Comparison of ENCODE assay signal across 26 cellular contexts in genomic region chr14:94119071-94119470, GRCh38. TPM values are rescaled to one million over a fixed set of nuclear protein-coding genes. Genes with fewer than 3 reads are reported as not detected.
DNase-seq lines count a peak whose midpoint lies in the region; ATAC-seq, FAIRE-seq and TF ChIP-seq lines count a peak whose summit lies in the region.
"Had no signal": no experiment of that assay in that cellular context is flagged by ENCODE, and none has a peak within 500 bp of the region (broad histone marks: within the 10 kb centered on the region; RNA-seq: fewer than 3 reads in every experiment).

No MANE protein-coding gene starts in this region.

- no peak overlapping the region for H3K4me3 ChIP-seq in suprapubic skin
- H3K4me3 ChIP-seq: A549, BLaER1, GM12878, HAP-1 had no signal

- H3K27ac ChIP-seq in suprapubic skin = no peak overlapping the region
- H3K27ac ChIP-seq: A549, BLaER1, C4-2B had no signal

- H3K36me3 ChIP-seq in suprapubic skin = no peaks in the 10 kb centered on the region
- H3K36me3 ChIP-seq: BLaER1, HAP-1 had no signal

- TF ChIP-seq POLR2A in suprapubic skin (IDR thresholded peaks at IDR 0.05) = no peak

- ATAC-seq in Right ventricle myocardium superior (ENCODE audit: poor library complexity) (no peak), sciatic nerve (no peak), HG02981 (IDR thresholded peaks at IDR 0.05; ENCODE audit: unreplicated experiment) (no peak)
- ATAC-seq: A549; CD8-positive, alpha-beta T cell; GM12878 had no signal

- TF ChIP-seq EP300 in suprapubic skin (IDR thresholded peaks at IDR 0.05) = no peak

- H3K9me3 ChIP-seq in suprapubic skin = peaks cover 12% of the 10 kb centered on the region
- H3K9me3 ChIP-seq: Caco-2 had no signal

- H3K27me3 ChIP-seq in suprapubic skin = no peaks in the 10 kb centered on the region
- H3K27me3 ChIP-seq: BLaER1 had no signal

- FAIRE-seq in RCC 7860 (lab: Jason Lieb, UNC) = no peak
- FAIRE-seq: A549, GM12878, GM19239, H54 had no signal

- TF ChIP-seq CTCF in suprapubic skin (IDR thresholded peaks at IDR 0.05) = no peak

- intact Hi-C loops in cardiac septum (cut with DNase I) (no loop called here), Right ventricle myocardium superior (cut with DNase I) (no loop called here), sciatic nerve (cut with DNase I) (no loop called here)

- peak; percentile 62 for DNase-seq in cardiac septum (ENCODE audit: low spot score)
- no peak for DNase-seq in Right ventricle myocardium superior
- DNase-seq in mesenteric fat pad (ENCODE audit: low spot score) = peak; percentile 39
- peak; percentile 47 for DNase-seq in sciatic nerve (ENCODE audit: low spot score)
- peak; percentile 22 to 24 for DNase-seq in suprapubic skin (ENCODE audit: low spot score in 2 of 2)
- no peak for DNase-seq in RCC 7860 (ENCODE audit: low spot score)
- DNase-seq in DMS153 (lab: John Stamatoyannopoulos, UW) = no peak
- DNase-seq: 8988T; ACHN; Caco-2; CD4-positive, CD25-positive, alpha-beta regulatory T cell; CD8-positive, alpha-beta T cell; DMS79; EL; GDM1; GOT3; HFFc6 had no signal

- peaks cover 14% of the 10 kb centered on the region for H3K4me1 ChIP-seq in suprapubic skin
- H3K4me1 ChIP-seq: A549, Caco-2, HAP-1 had no signal

RNA-seq across cellular contexts. Expression of gene IFI27, which starts 8.5 kb away (rescaled TPM):
- 147 TPM for total RNA-seq in cardiac septum
- 132 TPM for total RNA-seq in Right ventricle myocardium superior
- total RNA-seq in mesenteric fat pad = 495 TPM
- total RNA-seq in sciatic nerve = 219 TPM
- total RNA-seq in suprapubic skin = 100 to 1,000 TPM in 2 of 4 donors, 10 to 100 TPM in 2; 26.9 to 197 (median 142) TPM

RNA-seq across cellular contexts. Expression of gene IFI27L2, which starts 10.3 kb away (rescaled TPM):
- total RNA-seq in cardiac septum (93.0 TPM), Right ventricle myocardium superior (50.1 TPM), mesenteric fat pad (42.6 TPM), sciatic nerve (85.4 TPM), suprapubic skin (10 to 100 TPM; 29.9 to 87.6 (median 61.1) TPM)

RNA-seq across cellular contexts. Expression of gene IFI27L1, which starts 38.0 kb away (rescaled TPM):
- total RNA-seq in cardiac septum (9.3 TPM), Right ventricle myocardium superior (11.6 TPM), mesenteric fat pad (19.6 TPM), sciatic nerve (20.5 TPM), suprapubic skin (10 to 100 TPM in 1 of 4 donors, 1 to 10 TPM in 3; 7.2 to 11.4 (median 9.3) TPM)

RNA-seq across cellular contexts. Expression of gene DDX24, which starts 38.1 kb away (rescaled TPM):
- total RNA-seq in cardiac septum (245 TPM), Right ventricle myocardium superior (181 TPM), mesenteric fat pad (198 TPM), sciatic nerve (181 TPM), suprapubic skin (100 to 1,000 TPM; 107 to 134 (median 108) TPM)

RNA-seq across cellular contexts. Expression of gene PPP4R4, which starts 55.1 kb away (rescaled TPM):
- total RNA-seq in cardiac septum = 0.30 TPM
- total RNA-seq in Right ventricle myocardium superior = not detected
- total RNA-seq in mesenteric fat pad = 0.13 TPM
- total RNA-seq in sciatic nerve = 1.0 TPM
- total RNA-seq in suprapubic skin = 1 to 10 TPM in 3 of 4 donors, under 1 TPM in 1; 0.24 to 4.4 (median 1.3) TPM
- total RNA-seq: B cell; CD8-positive, alpha-beta T cell had no signal

Comparison
In these comparisons a context has a peak if more than half of its experiments do, and no peak if none do; other contexts are left out.
1. DNase-seq: peak in cardiac septum (single experiment), mesenteric fat pad (single experiment), sciatic nerve (single experiment) and suprapubic skin (2 of 2); none in Right ventricle myocardium superior (single experiment), RCC 7860 (single experiment) and DMS153 (single experiment).